ENCODE assay signal across 8 cellular contexts in the genomic region with DNA sequence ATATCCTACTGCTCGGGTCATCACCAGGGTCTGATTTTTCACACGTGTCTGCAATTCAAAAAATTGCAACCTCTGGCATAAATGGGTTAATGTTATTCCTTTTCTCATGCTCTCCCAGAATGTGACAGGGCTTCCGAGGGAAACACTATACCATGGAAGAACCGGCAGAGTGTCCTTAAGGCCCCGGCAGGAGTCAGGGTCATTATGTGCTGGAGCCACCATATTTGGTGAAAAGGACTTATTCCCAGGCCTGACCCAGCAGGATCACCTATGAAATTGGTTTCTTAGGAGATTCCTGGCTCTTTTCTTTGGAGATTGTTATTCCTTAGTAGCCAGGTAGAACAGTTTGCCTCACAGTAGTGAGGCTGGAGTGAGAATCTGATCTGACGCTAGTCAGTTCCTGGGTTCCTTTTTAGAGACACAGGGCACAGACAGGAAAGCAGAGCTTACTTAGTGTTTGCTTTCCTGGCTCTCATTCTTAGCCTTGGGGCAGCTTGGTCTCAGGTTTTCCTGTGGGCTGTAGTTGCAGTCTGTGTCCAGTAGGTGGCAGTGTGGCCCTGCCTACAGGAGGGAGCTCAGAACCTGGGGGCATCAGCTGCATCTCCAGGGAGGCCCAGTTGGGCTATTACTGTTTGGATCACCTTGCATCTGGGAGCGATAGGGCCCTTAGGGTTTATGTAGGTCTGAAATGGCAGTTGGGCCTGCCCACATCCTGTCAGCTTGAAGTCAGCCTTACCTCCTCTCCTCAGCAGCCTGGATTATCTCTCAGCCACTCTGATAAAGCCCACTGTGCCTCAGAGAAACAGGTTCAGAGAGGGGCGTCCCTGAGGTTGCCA. TPM values are rescaled to one million over a fixed set of nuclear protein-coding genes. Genes with fewer than 3 reads are reported as not detected.
DNase-seq lines count a peak whose midpoint lies in the region; ATAC-seq, FAIRE-seq and TF ChIP-seq lines count a peak whose summit lies in the region.

No MANE protein-coding gene starts in this region.

- peaks cover 25% of the 10 kb centered on the region for H3K4me1 Mint-ChIP-seq in brain

- H3K27me3 Mint-ChIP-seq in brain = no peaks in the 10 kb centered on the region

- peak; percentile 88 for FAIRE-seq in TTC549 (lab: Jason Lieb, UNC)

- H3K36me3 Mint-ChIP-seq in brain = peaks cover 77% of the 10 kb centered on the region

- ATAC-seq in HG03457 (IDR thresholded peaks at IDR 0.05; ENCODE audit: unreplicated experiment) = no peak

- no peaks in the 10 kb centered on the region for H3K9me3 Mint-ChIP-seq in brain

- DNase-seq in SIG-M5 treated with dmso at 0.1 percent for 504 hours (lab: John Stamatoyannopoulos, UW; ENCODE audit: unreplicated experiment) = peak; percentile 82
- DNase-seq in SIG-M5 (lab: John Stamatoyannopoulos, UW) = no peak
- peak; percentile 79 for DNase-seq in NCI-H2029 treated with DMSO at 0.1 percent for 48 hours (lab: John Stamatoyannopoulos, UW)
- DNase-seq in iPS-NIHi7 (ENCODE audit: extremely low spot score) = peak; percentile 87
- DNase-seq in stimulated activated CD4-positive, alpha-beta T cell treated with anti-CD3 and anti-CD28 coated beads, Interleukin-1b, Interleukin-23, amount 100 ng/mL, for 1 hour (ENCODE audit: low read depth in 2 of 2) = peak; percentile 31 to 39

- H3K4me3 Mint-ChIP-seq in brain = no peak overlapping the region

- peak overlapping the region in 4 of 5 experiments; percentile 17 to 75 (median 34) for H3K27ac Mint-ChIP-seq in brain

- TF ChIP-seq CTCF in brain (conservative IDR thresholded peaks at IDR 0.05) = peak; percentile 95 to 99

RNA-seq across cellular contexts. Expression of a gene that starts 12.4 kb away (rescaled TPM):
- 140 TPM for polyA plus RNA-seq in brain (ENCODE audit: insufficient read depth, low read depth, low replicate concordance)

RNA-seq across cellular contexts. Expression of a gene that starts 16.5 kb away (rescaled TPM):
- polyA plus RNA-seq in brain (ENCODE audit: insufficient read depth, low read depth, low replicate concordance) = 18.0 TPM

RNA-seq across cellular contexts. Expression of a gene that starts 21.3 kb away (rescaled TPM):
- polyA plus RNA-seq in brain (ENCODE audit: insufficient read depth, low read depth, low replicate concordance) = 4.1 TPM

RNA-seq across cellular contexts. Expression of a gene that starts 21.7 kb away (rescaled TPM):
- 43.6 TPM for polyA plus RNA-seq in brain (ENCODE audit: insufficient read depth, low read depth, low replicate concordance)

RNA-seq across cellular contexts. Expression of a gene that starts 25.2 kb away (rescaled TPM):
- polyA plus RNA-seq in brain (ENCODE audit: insufficient read depth, low read depth, low replicate concordance) = not detected
